Comparison of ENCODE assay signal across 9 cellular contexts in genomic region chr1:56683569-56683968, GRCh38. TPM values are rescaled to one million over a fixed set of nuclear protein-coding genes. Genes with fewer than 3 reads are reported as not detected.
"Had no signal": no experiment of that assay in that cellular context is flagged by ENCODE, and none has a peak within 500 bp of the region (broad histone marks: within the 10 kb centered on the region; RNA-seq: fewer than 3 reads in every experiment).

No MANE protein-coding gene starts in this region.

- FAIRE-seq: G401.6, GM12878, GM12891, GM12892, GM18507, GM19239 had no signal

- H3K4me3 ChIP-seq: GM12878 had no signal

- ATAC-seq: GM12878 had no signal

- DNase-seq: GDM1, GF-D8 had no signal

RNA-seq across cellular contexts. Expression of gene PRKAA2, which starts 38.5 kb away (rescaled TPM):
- total RNA-seq: G401, GM12878 had no signal
